ENCODE assay signal across 11 cellular contexts in genomic region chr4:109921384-109921808, GRCh38. TPM values are rescaled to one million over a fixed set of nuclear protein-coding genes. Genes with fewer than 3 reads are reported as not detected.
DNase-seq lines count a peak whose midpoint lies in the region; ATAC-seq, FAIRE-seq and TF ChIP-seq lines count a peak whose summit lies in the region.
"Had no signal": no experiment of that assay in that cellular context is flagged by ENCODE, and none has a peak within 500 bp of the region (broad histone marks: within the 10 kb centered on the region; RNA-seq: fewer than 3 reads in every experiment).

No MANE protein-coding gene starts in this region.

- H3K36me3 ChIP-seq in K562 (ENCODE audit: control insufficient read depth, insufficient read depth, low read length) (no peaks in the 10 kb centered on the region), colonic mucosa (no peaks in the 10 kb centered on the region)

- TF ChIP-seq CTCF in K562 (IDR thresholded peaks at IDR 0.05 in 2 of 3, conservative IDR thresholded peaks at IDR 0.05 in 1 of 3; ENCODE audit: insufficient read depth in 2 of 3, low read depth in 1 of 3, low read length in 3 of 3) (no peak), colonic mucosa (IDR thresholded peaks at IDR 0.05) (no peak), lower leg skin (IDR thresholded peaks at IDR 0.05) (no peak)

- H3K9ac ChIP-seq in K562 (ENCODE audit: insufficient read depth in 1 of 2, low read depth in 2 of 2, low read length in 2 of 2) (no peak overlapping the region), colonic mucosa (ENCODE audit: low read depth in 2 of 2, low read length in 2 of 2) (no peak overlapping the region)

- in situ Hi-C loops in K562 (cut with MboI), result no loop called here

- H3K4me2 ChIP-seq in K562 (ENCODE audit: insufficient read depth, low read length), result no peak overlapping the region

- H3K27me3 ChIP-seq in K562 (ENCODE audit: control insufficient read depth in 2 of 2, insufficient read depth in 2 of 2, low read length in 2 of 2) (no peaks in the 10 kb centered on the region), colonic mucosa (no peaks in the 10 kb centered on the region)
- H3K27me3 ChIP-seq: dorsolateral prefrontal cortex had no signal

- intact Hi-C loops in K562 (cut with micrococcal nuclease) (no loop called here), colonic mucosa (cut with DNase I) (no loop called here), lower leg skin (cut with DNase I; ENCODE audit: low total_unique reads) (no loop called here)

- 9% methylated on average over 1 of the region's 1 CpG for WGBS in K562 (ENCODE audit: insufficient coverage, low coverage, missing lambda C conversion rate)
- WGBS in lower leg skin, 2 donors, result 27 to 67% methylated on average over 1 of the region's 1 CpG

- H3K9me3 ChIP-seq in K562 (replicated peaks; ENCODE audit: control insufficient read depth, insufficient read depth, low read depth, low read length) (no peaks in the 10 kb centered on the region), colonic mucosa (no peaks in the 10 kb centered on the region)

- no peaks in the 10 kb centered on the region for H3K9me1 ChIP-seq in K562 (ENCODE audit: control insufficient read depth, insufficient read depth, low read length)

- ATAC-seq in K562 (no peak), HG02623 (IDR thresholded peaks at IDR 0.05; ENCODE audit: unreplicated experiment) (no peak)
- ATAC-seq: activated CD8-positive, alpha-beta memory T cell treated with anti-CD3 and anti-CD28 coated beads, Interleukin-2, amount 10 ng/mL, durations not matched to agents 7 days and 5 days had no signal

- POLR2A ChIA-PET in K562 (lab: Yijun Ruan, JAX), result no interaction called here

- BruUV-seq in K562 (replicated peaks; lab: Mats Ljungman, UMichigan), result no TSS peak

- no peak overlapping the region for H3K27ac ChIP-seq in K562 (ENCODE audit: extremely low read depth, low read depth, low read length)
- H3K27ac ChIP-seq in colonic mucosa, result no peak overlapping the region
- H3K27ac ChIP-seq: dorsolateral prefrontal cortex had no signal

- no peak overlapping the region for H2AFZ ChIP-seq in K562 (ENCODE audit: low read depth, low read length)

- FAIRE-seq in K562 (lab: Jason Lieb, UNC), result no peak

- H3K4me3 ChIP-seq in K562 (no peak overlapping the region), colonic mucosa (no peak overlapping the region), lower leg skin (ENCODE audit: low read depth, poor library complexity, severe bottlenecking) (no peak overlapping the region)
- H3K4me3 ChIP-seq: dorsolateral prefrontal cortex had no signal

- TF ChIP-seq RAD21 in K562 (CRISPR knock-in tag; conservative IDR thresholded peaks at IDR 0.05 in 1 of 2, IDR thresholded peaks at IDR 0.05 in 1 of 2), result no peak

- TF ChIP-seq POLR2A in K562 (conservative IDR thresholded peaks at IDR 0.05) (no peak), lower leg skin (IDR thresholded peaks at IDR 0.05) (no peak)

- H3K79me2 ChIP-seq in K562 (ENCODE audit: control insufficient read depth, insufficient read depth, low read length), result no peaks in the 10 kb centered on the region

- no peak for TF ChIP-seq EP300 in K562 (IDR thresholded peaks at IDR 0.05; ENCODE audit: low read length)

- H3K4me1 ChIP-seq in K562 (replicated peaks in 1 of 2; ENCODE audit: control insufficient read depth in 2 of 2, insufficient read depth in 2 of 2, low read length in 2 of 2), result no peaks in the 10 kb centered on the region
- H3K4me1 ChIP-seq in colonic mucosa, result no peaks in the 10 kb centered on the region

- H4K20me1 ChIP-seq in K562 (replicated peaks; ENCODE audit: control insufficient read depth, insufficient read depth, low read length), result no peaks in the 10 kb centered on the region

- CTCF ChIA-PET in K562 (lab: Yijun Ruan, JAX; ENCODE audit: low intra/inter-chr PET ratio), result no interaction called here

- DNase-seq in A172 (ENCODE audit: low spot score) (peak; percentile 92), HS-27A (ENCODE audit: low read depth) (peak; percentile 76), K562 (ENCODE audit: extremely low read depth in 1 of 4, low spot score in 3 of 4) (no peak), kidney glomerular epithelial cell (lab: John Stamatoyannopoulos, UW) (peak; percentile 97), colonic mucosa (no peak), HuH-7.5 (ENCODE audit: low spot score) (no peak), lower leg skin (ENCODE audit: low spot score in 2 of 2) (no peak)
- DNase-seq: activated CD8-positive, alpha-beta memory T cell treated with anti-CD3 and anti-CD28 coated beads, Interleukin-2, amount 10 ng/mL, durations not matched to agents 7 days and 5 days; RPMI8226 had no signal

TF ChIP-seq in K562, 482 proteins besides CTCF, POLR2A, EP300 and RAD21:
- TF ChIP-seq RFX1 (IDR thresholded peaks at IDR 0.05) (peak; percentile 59), ZNF347 (CRISPR knock-in tag; IDR thresholded peaks at IDR 0.05; ENCODE audit: low read depth) (no peak)
- TF ChIP-seq, protein P1, sequence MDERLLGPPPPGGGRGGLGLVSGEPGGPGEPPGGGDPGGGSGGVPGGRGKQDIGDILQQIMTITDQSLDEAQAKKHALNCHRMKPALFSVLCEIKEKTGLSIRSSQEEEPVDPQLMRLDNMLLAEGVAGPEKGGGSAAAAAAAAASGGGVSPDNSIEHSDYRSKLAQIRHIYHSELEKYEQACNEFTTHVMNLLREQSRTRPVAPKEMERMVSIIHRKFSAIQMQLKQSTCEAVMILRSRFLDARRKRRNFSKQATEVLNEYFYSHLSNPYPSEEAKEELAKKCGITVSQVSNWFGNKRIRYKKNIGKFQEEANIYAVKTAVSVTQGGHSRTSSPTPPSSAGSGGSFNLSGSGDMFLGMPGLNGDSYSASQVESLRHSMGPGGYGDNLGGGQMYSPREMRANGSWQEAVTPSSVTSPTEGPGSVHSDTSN (CRISPR knock-in tag; IDR thresholded peaks at IDR 0.05; ENCODE audit: low read depth), result no peak
- TF ChIP-seq, protein P1 (tag; conservative IDR thresholded peaks at IDR 0.05; ENCODE audit: low read depth), result 0 out of 2 replicates have a peak, but pooled peaks have one; percentile 16
TF ChIP-seq in K562: peak in this region for 2.

RNA-seq across cellular contexts. Expression of gene EGF, which starts 8.7 kb away (rescaled TPM):
- total RNA-seq in A172 (2014; rRNA removed; shearing (Covaris generic)), result 5.5 and 8.0 TPM in 2 replicates
- total RNA-seq in K562 (2011; cell fraction: chromatin; rRNA removed; ENCODE audit: low replicate concordance), result 1.7 and 3.0 TPM in 2 replicates
- 0.83 and 1.2 TPM in 2 replicates for total RNA-seq in K562 (2011; cell fraction: nucleolus; rRNA removed)
- total RNA-seq in K562 (2011; cell fraction: nucleoplasm; rRNA removed), result 2.3 and 2.7 TPM in 2 replicates
- total RNA-seq in K562 (2014; rRNA removed) (0.78 and 1.3 TPM in 2 replicates), K562 (2014; rRNA removed; fragmentation: Illumina TruSeq; extraction: Trizol) (1.6 and 1.7 TPM in 2 replicates), K562 (2015; rRNA removed; fragmentation: Illumina TruSeq; extraction: Trizol) (2.0 and 2.4 TPM in 2 replicates), K562 (2021) (1.2 and 1.5 TPM in 2 replicates), colonic mucosa (1 to 10 TPM; 2.2 to 2.8 TPM), lower leg skin (1 to 10 TPM; 1.5 to 3.9 (median 2.3) TPM)
- polyA plus RNA-seq in K562 (2011; rRNA removed) (0.40 and 1.0 TPM in 2 replicates), K562 (2014; fragmentation: Illumina TruSeq; extraction: Trizol) (0.91 TPM in 2 replicates), K562 (2014; fragmentation: Nextera tagmentation; extraction: Ambion mirVana) (1 to 10 TPM in 1 of 2 experiments, under 1 TPM in 1; 0.32 to 1.0 TPM), K562 (2014; rRNA removed) (0.88 and 3.1 TPM in 2 replicates)
- polyA plus RNA-seq in K562 (2011; cell fraction: cytosol; rRNA removed), result 0.31 and 0.52 TPM in 2 replicates
- polyA plus RNA-seq in K562 (2011; cell fraction: nucleus; rRNA removed), result 1.2 and 2.0 TPM in 2 replicates
- 1.8 and 4.8 TPM in 2 replicates for polyA plus RNA-seq in K562 (2012)
- polyA minus RNA-seq in K562 (2011; rRNA and poly(A)+ RNA removed), result 1.5 and 3.1 TPM in 2 replicates
- polyA minus RNA-seq in K562 (2011; cell fraction: cytosol; rRNA and poly(A)+ RNA removed), result 0.55 TPM in 1 of 2 replicates, not detected in the other
- 0.40 and 2.4 TPM in 2 replicates for polyA minus RNA-seq in K562 (2011; cell fraction: nucleus; rRNA and poly(A)+ RNA removed)
- total RNA-seq: activated CD8-positive, alpha-beta memory T cell treated with anti-CD3 and anti-CD28 coated beads, Interleukin-2, amount 10 ng/mL, durations not matched to agents 7 days and 5 days had no signal

Comparison
In these comparisons a context has a peak if more than half of its experiments do, and no peak if none do; other contexts are left out.
1. DNase-seq: peak in A172 (single experiment), HS-27A (single experiment) and kidney glomerular epithelial cell (single experiment); none in K562 (0 of 4), colonic mucosa (single experiment), HuH-7.5 (single experiment) and lower leg skin (0 of 2).